In the genomic region with DNA sequence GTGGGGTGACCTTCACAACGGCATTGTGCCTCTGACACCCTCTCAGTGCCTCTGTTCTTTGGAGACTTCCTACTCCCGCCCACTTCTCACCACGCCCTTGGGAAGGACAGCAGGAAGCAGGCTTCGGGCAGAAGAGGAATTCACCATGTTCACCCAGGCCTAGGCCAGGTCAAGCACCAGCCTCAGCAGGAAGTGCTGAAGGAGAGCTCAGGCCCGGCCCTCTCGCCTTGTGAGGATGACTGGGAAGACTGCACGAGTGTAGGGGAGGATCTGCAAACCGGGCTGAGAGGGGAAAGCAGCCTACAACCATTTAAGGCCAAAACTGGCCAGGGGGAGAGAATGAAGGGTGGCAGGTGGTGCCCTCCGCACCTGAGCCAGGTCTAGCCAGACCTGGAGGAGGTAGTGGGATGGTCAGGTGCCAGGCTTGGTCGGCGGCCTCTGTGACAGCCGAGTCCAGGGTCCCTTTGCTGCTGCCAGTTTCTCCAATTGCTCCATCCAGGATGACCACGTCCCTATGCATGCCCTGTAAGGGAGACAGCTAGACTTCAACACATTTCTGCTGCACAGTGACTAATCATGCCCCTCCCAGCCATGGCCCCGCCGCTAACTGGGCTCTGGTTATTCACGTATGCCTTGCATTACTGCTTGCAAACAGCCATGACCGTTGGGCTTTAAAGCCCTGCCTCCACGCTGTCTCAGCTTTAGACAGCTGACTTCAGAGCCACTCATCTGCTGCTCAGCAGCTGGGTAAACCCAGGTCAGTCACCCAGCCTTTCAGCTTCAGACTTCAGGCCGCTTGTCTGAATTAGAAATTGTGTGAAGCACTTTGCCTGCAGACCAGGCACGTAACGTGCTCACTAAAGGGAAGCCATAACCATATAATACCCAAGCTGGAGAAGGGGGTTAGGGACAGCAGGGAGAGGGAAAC, we compare ENCODE assay signal across 10 cellular contexts. TPM values are rescaled to one million over a fixed set of nuclear protein-coding genes. Genes with fewer than 3 reads are reported as not detected.
A peak's percentile ranks its signal among the peaks of the same experiment; 100 is the strongest.
DNase-seq lines count a peak whose midpoint lies in the region; ATAC-seq and TF ChIP-seq lines count a peak whose summit lies in the region.
"Had no signal": no experiment of that assay in that cellular context is flagged by ENCODE, and none has a peak within 500 bp of the region (broad histone marks: within the 10 kb centered on the region; RNA-seq: fewer than 3 reads in every experiment).

No MANE protein-coding gene starts in this region.

- no peak overlapping the region for H3K4me3 Mint-ChIP-seq in activated naive CD4-positive, alpha-beta T cell treated with anti-CD3 and anti-CD28 coated beads, Interleukin-2, amount 10 ng/mL, durations not matched to agents 7 days and 5 days
- no peak overlapping the region for H3K4me3 Mint-ChIP-seq in activated CD4-positive, alpha-beta T cell treated with anti-CD3 and anti-CD28 coated beads for 36 hours

- TF ChIP-seq CTCF in Panc1 (IDR thresholded peaks at IDR 0.05) (no peak), fibroblast of mammary gland (conservative IDR thresholded peaks at IDR 0.05; ENCODE audit: control insufficient read depth, insufficient read depth, low read depth, low read length) (no peak), transverse colon (IDR thresholded peaks at IDR 0.05) (no peak)

- H3K9me3 Mint-ChIP-seq in activated naive CD4-positive, alpha-beta T cell treated with anti-CD3 and anti-CD28 coated beads, Interleukin-2, amount 10 ng/mL, durations not matched to agents 7 days and 5 days = no peaks in the 10 kb centered on the region
- H3K9me3 Mint-ChIP-seq in activated CD4-positive, alpha-beta T cell treated with anti-CD3 and anti-CD28 coated beads for 36 hours (ENCODE audit: low read depth) = no peaks in the 10 kb centered on the region

- H3K27me3 ChIP-seq in Panc1 (ENCODE audit: control insufficient read depth, insufficient read depth, low read length) (no peaks in the 10 kb centered on the region), transverse colon (no peaks in the 10 kb centered on the region)

- no peak overlapping the region; the same call in 1 of the 2 replicates for H3K27ac ChIP-seq in Panc1 (ENCODE audit: low read length)
- H3K27ac ChIP-seq in transverse colon = peak overlapping the region in 2 of 4 donors; percentile 7 to 28
- H3K27ac ChIP-seq: KMS-11 had no signal

- peak; percentile 61 for ATAC-seq in Panc1
- no peak for ATAC-seq in activated CD4-positive, alpha-beta T cell treated with anti-CD3 and anti-CD28 coated beads for 36 hours

- H3K4me3 ChIP-seq in Panc1 (ENCODE audit: low read depth in 2 of 2, low read length in 2 of 2) (no peak overlapping the region), fibroblast of mammary gland (ENCODE audit: control insufficient read depth, low read depth, low read length) (no peak overlapping the region), transverse colon (no peak overlapping the region)

- H3K36me3 ChIP-seq in Panc1 (ENCODE audit: control insufficient read depth, insufficient read depth, low read length) = peaks cover 9% of the 10 kb centered on the region; the same call in 1 of the 2 replicates
- H3K36me3 ChIP-seq in transverse colon = peaks cover 0 to 27% (median 8%) of the 10 kb centered on the region in 4 donors

- TF ChIP-seq EP300 in transverse colon (IDR thresholded peaks at IDR 0.05; ENCODE audit: low read depth) = no peak

- in situ Hi-C loops in Panc1 (cut with HindIII; ENCODE audit: low pct_unique_long_range_greater_than_20kb, low sequenced_read_pairs) = no loop called here
- in situ Hi-C loops in transverse colon (cut with MboI; ENCODE audit: low pct_ligation_motif_present in 1 of 4, low pct_unique_long_range_greater_than_20kb in 1 of 4, low sequenced_read_pairs in 3 of 4) = no loop called here

- H3K9me3 ChIP-seq in Panc1 (ENCODE audit: control insufficient read depth, insufficient read depth, low read depth, low read length) (no peaks in the 10 kb centered on the region), transverse colon (no peaks in the 10 kb centered on the region)

- peaks cover 16% of the 10 kb centered on the region for H3K36me3 Mint-ChIP-seq in activated naive CD4-positive, alpha-beta T cell treated with anti-CD3 and anti-CD28 coated beads, Interleukin-2, amount 10 ng/mL, durations not matched to agents 7 days and 5 days
- peaks cover 41% of the 10 kb centered on the region for H3K36me3 Mint-ChIP-seq in activated CD4-positive, alpha-beta T cell treated with anti-CD3 and anti-CD28 coated beads for 36 hours (ENCODE audit: low read depth)

- POLR2A ChIA-PET in Panc1 (lab: Charles Lee) = interaction anchor here (0.6 kb wide), 1 partner anchor 56 kb away, joined by 3 read pairs; no protein-coding TSS in a partner anchor
- POLR2A ChIA-PET in activated CD4-positive, alpha-beta T cell treated with anti-CD3 and anti-CD28 coated beads for 36 hours (lab: Charles Lee) = interaction anchor here (0.6 to 1.5 kb wide), 2 partner anchors 9 to 547 kb away, joined by 3 to 5 read pairs; partner anchors contain the start of genes EMC1 and MRTO4
- POLR2A ChIA-PET in HEK293T (lab: Yijun Ruan, JAX) = interaction anchor here (2.9 kb wide), 1 partner anchor 8 kb away, joined by 12 read pairs; the partner anchor contains the start of genes EMC1 and MRTO4

- 64 to 74% methylated on average over 7 to 20 of the region's 21 CpGs for WGBS in transverse colon (ENCODE audit: low coverage in 1 of 2), 2 donors

- H3K27ac Mint-ChIP-seq in activated naive CD4-positive, alpha-beta T cell treated with anti-CD3 and anti-CD28 coated beads, Interleukin-2, amount 10 ng/mL, durations not matched to agents 7 days and 5 days = peak overlapping the region; percentile 14
- H3K27ac Mint-ChIP-seq in activated CD4-positive, alpha-beta T cell treated with anti-CD3 and anti-CD28 coated beads for 36 hours = no peak overlapping the region

- intact Hi-C loops in Panc1 (cut with micrococcal nuclease; ENCODE audit: unreplicated experiment) = no loop called here
- intact Hi-C loops in transverse colon (cut with DNase I; ENCODE audit: low total_unique reads) = no loop called here
- intact Hi-C loops in activated CD4-positive, alpha-beta T cell treated with anti-CD3 and anti-CD28 coated beads for 36 hours (cut with DNase I, micrococcal nuclease) = no loop called here

- no TSS peak for BruUV-seq in Panc1 (replicated peaks; lab: Mats Ljungman, UMichigan)

- DNase-seq in activated naive CD4-positive, alpha-beta T cell treated with anti-CD3 and anti-CD28 coated beads, Interleukin-2, amount 10 ng/mL, durations not matched to agents 7 days and 5 days = no peak
- DNase-seq in activated naive CD4-positive, alpha-beta T cell (lab: John Stamatoyannopoulos, UW) = no peak
- DNase-seq in Panc1 (ENCODE audit: low read depth, low spot score) = no peak
- DNase-seq in fibroblast of mammary gland (ENCODE audit: low read depth) = peak; percentile 93
- DNase-seq in transverse colon = peak; percentile 29
- no peak for DNase-seq in anterior cingulate cortex (lab: John Stamatoyannopoulos, UW)
- DNase-seq in activated CD4-positive, alpha-beta T cell treated with anti-CD3 and anti-CD28 coated beads for 36 hours = no peak
- DNase-seq in HEK293T (ENCODE audit: extremely low spot score) = no peak
- DNase-seq: COR-L47 had no signal

- CTCF ChIA-PET in activated naive CD4-positive, alpha-beta T cell treated with anti-CD3 and anti-CD28 coated beads, Interleukin-2, amount 10 ng/mL, durations not matched to agents 7 days and 5 days (lab: Charles Lee) = no interaction called here
- CTCF ChIA-PET in Panc1 (lab: Charles Lee) = no interaction called here
- CTCF ChIA-PET in activated CD4-positive, alpha-beta T cell treated with anti-CD3 and anti-CD28 coated beads for 36 hours (lab: Charles Lee) = no interaction called here
- CTCF ChIA-PET in HEK293T (lab: Yijun Ruan, JAX) = no interaction called here

- H3K4me1 Mint-ChIP-seq in activated naive CD4-positive, alpha-beta T cell treated with anti-CD3 and anti-CD28 coated beads, Interleukin-2, amount 10 ng/mL, durations not matched to agents 7 days and 5 days = no peaks in the 10 kb centered on the region
- peaks cover 21% of the 10 kb centered on the region for H3K4me1 Mint-ChIP-seq in activated CD4-positive, alpha-beta T cell treated with anti-CD3 and anti-CD28 coated beads for 36 hours

- H3K4me1 ChIP-seq in Panc1 (ENCODE audit: control insufficient read depth, insufficient read depth, low read length) (no peaks in the 10 kb centered on the region), transverse colon (no peaks in the 10 kb centered on the region)

- no peak for TF ChIP-seq POLR2A in transverse colon (IDR thresholded peaks at IDR 0.05)

- no peaks in the 10 kb centered on the region for H3K27me3 Mint-ChIP-seq in activated naive CD4-positive, alpha-beta T cell treated with anti-CD3 and anti-CD28 coated beads, Interleukin-2, amount 10 ng/mL, durations not matched to agents 7 days and 5 days
- H3K27me3 Mint-ChIP-seq in activated CD4-positive, alpha-beta T cell treated with anti-CD3 and anti-CD28 coated beads for 36 hours = no peaks in the 10 kb centered on the region

TF ChIP-seq in HEK293T, 16 proteins besides CTCF, POLR2A, EP300 and RAD21 (continues in another document):
- TF ChIP-seq FOXK2 (IDR thresholded peaks at IDR 0.05) = no peak
- TF ChIP-seq BHLHE40 (IDR thresholded peaks at IDR 0.05; ENCODE audit: borderline replicate concordance) = no peak
- TF ChIP-seq HDGF (IDR thresholded peaks at IDR 0.05; ENCODE audit: borderline replicate concordance) = no peak
- no peak for TF ChIP-seq ZNF384 (IDR thresholded peaks at IDR 0.05)
- TF ChIP-seq NFRKB (IDR thresholded peaks at IDR 0.05) = no peak
- TF ChIP-seq SP1 (IDR thresholded peaks at IDR 0.05) = no peak

RNA-seq across cellular contexts. Expression of gene MRTO4, which starts 8.9 kb away (rescaled TPM):
- total RNA-seq in Panc1 (2021; ENCODE audit: unreplicated experiment) (90.1 TPM), transverse colon (10 to 100 TPM in 1 of 4 donors, 1 to 10 TPM in 3; 4.9 to 10.8 (median 8.7) TPM)
- polyA plus RNA-seq in Panc1 (2012; ENCODE audit: insufficient read length) = 56.4 TPM
- 10 to 100 TPM; 82.6 to 95.0 TPM for total RNA-seq in activated CD4-positive, alpha-beta T cell treated with anti-CD3 and anti-CD28 coated beads for 36 hours

RNA-seq across cellular contexts. Expression of gene EMC1, which starts 9.2 kb away (rescaled TPM):
- total RNA-seq in Panc1 (2021; ENCODE audit: unreplicated experiment) (103 TPM), transverse colon (10 to 100 TPM; 18.3 to 39.7 (median 32.6) TPM)
- polyA plus RNA-seq in Panc1 (2012; ENCODE audit: insufficient read length) = 111 TPM
- 10 to 100 TPM; 45.0 to 59.0 TPM for total RNA-seq in activated CD4-positive, alpha-beta T cell treated with anti-CD3 and anti-CD28 coated beads for 36 hours

RNA-seq across cellular contexts. Expression of gene AKR7A3, which starts 28.1 kb away (rescaled TPM):
- total RNA-seq in Panc1 (2021; ENCODE audit: unreplicated experiment) = 1.4 TPM
- 0.47 TPM for polyA plus RNA-seq in Panc1 (2012; ENCODE audit: insufficient read length)
- 100 to 1,000 TPM in 2 of 4 donors, 10 to 100 TPM in 2; 77.8 to 167 (median 102) TPM for total RNA-seq in transverse colon
- under 1 TPM; 0.39 to 0.60 TPM for total RNA-seq in activated CD4-positive, alpha-beta T cell treated with anti-CD3 and anti-CD28 coated beads for 36 hours

RNA-seq across cellular contexts. Expression of gene UBR4, which starts 50.4 kb away (rescaled TPM):
- total RNA-seq in Panc1 (2021; ENCODE audit: unreplicated experiment) (126 TPM), transverse colon (100 to 1,000 TPM; 140 to 418 (median 223) TPM)
- 162 TPM for polyA plus RNA-seq in Panc1 (2012; ENCODE audit: insufficient read length)
- total RNA-seq in activated CD4-positive, alpha-beta T cell treated with anti-CD3 and anti-CD28 coated beads for 36 hours = 100 to 1,000 TPM; 117 to 147 TPM

RNA-seq across cellular contexts. Expression of gene AKR7A2, which starts 51.5 kb away (rescaled TPM):
- 86.6 TPM for total RNA-seq in Panc1 (2021; ENCODE audit: unreplicated experiment)
- 125 TPM for polyA plus RNA-seq in Panc1 (2012; ENCODE audit: insufficient read length)
- total RNA-seq in transverse colon = 100 to 1,000 TPM in 2 of 4 donors, 10 to 100 TPM in 2; 64.7 to 169 (median 112) TPM
- total RNA-seq in activated CD4-positive, alpha-beta T cell treated with anti-CD3 and anti-CD28 coated beads for 36 hours = 10 to 100 TPM; 41.3 to 43.0 TPM

Comparison
In these comparisons a context has a peak if more than half of its experiments do, and no peak if none do; other contexts are left out.
1. DNase-seq: peak in fibroblast of mammary gland (single experiment) and transverse colon (single experiment); none in activated naive CD4-positive, alpha-beta T cell treated with anti-CD3 and anti-CD28 coated beads, Interleukin-2, amount 10 ng/mL, durations not matched to agents 7 days and 5 days (single experiment), activated naive CD4-positive, alpha-beta T cell (0 of 4), Panc1 (single experiment), anterior cingulate cortex (0 of 58), activated CD4-positive, alpha-beta T cell treated with anti-CD3 and anti-CD28 coated beads for 36 hours (single experiment) and HEK293T (single experiment).
2. RNA of gene AKR7A3, which starts 28.1 kb away (total RNA-seq): 77.8 to 167 TPM in transverse colon; 1.4 TPM in Panc1 (single experiment) and 0.39 to 0.60 TPM in activated CD4-positive, alpha-beta T cell treated with anti-CD3 and anti-CD28 coated beads for 36 hours; every median in the first group is over 10 times any median in the second.